In genomic region chr7:21754963-21755362, GRCh38 we compare ENCODE assay signal across 33 cellular contexts.
"Had no signal": no experiment of that assay in that cellular context is flagged by ENCODE, and none has a peak within 500 bp of the region (broad histone marks: within the 10 kb centered on the region; RNA-seq: fewer than 3 reads in every experiment).

No MANE protein-coding gene starts in this region.

- H3K27me3 ChIP-seq: adrenal gland, body of pancreas, colonic mucosa, gastroesophageal sphincter had no signal

- H3K4me3 ChIP-seq: adrenal gland, body of pancreas, colonic mucosa, esophagus squamous epithelium, gastroesophageal sphincter had no signal

- H3K36me3 ChIP-seq: adrenal gland, colonic mucosa, esophagus squamous epithelium, WERI-Rb-1 had no signal

- H3K36me3 Mint-ChIP-seq: activated CD4-positive, alpha-beta memory T cell treated with anti-CD3 and anti-CD28 coated beads for 36 hours; activated CD8-positive, alpha-beta memory T cell treated with anti-CD3 and anti-CD28 coated beads, Interleukin-2, amount 10 ng/mL, durations not matched to agents 7 days and 5 days; activated naive CD4-positive, alpha-beta T cell treated with anti-CD3 and anti-CD28 coated beads, Interleukin-2, amount 50 U/mL, for 24 hours; activated naive CD8-positive, alpha-beta T cell treated with anti-CD3 and anti-CD28 coated beads for 36 hours; T-cell had no signal

- ATAC-seq: activated CD4-positive, alpha-beta T cell treated with anti-CD3 and anti-CD28 coated beads for 36 hours; activated CD8-positive, alpha-beta memory T cell treated with anti-CD3 and anti-CD28 coated beads, Interleukin-2, amount 10 ng/mL, durations not matched to agents 7 days and 5 days; activated CD8-positive, alpha-beta T cell treated with anti-CD3 and anti-CD28 coated beads, Interleukin-2, amount 10 ng/mL, durations not matched to agents 7 days and 5 days; activated naive CD8-positive, alpha-beta T cell treated with anti-CD3 and anti-CD28 coated beads, Interleukin-2, amount 50 U/mL, for 24 hours; body of pancreas; gastroesophageal sphincter; T-cell had no signal

- H3K9me3 ChIP-seq: adrenal gland, body of pancreas, colonic mucosa, esophagus squamous epithelium, gastroesophageal sphincter had no signal

- H3K4me3 Mint-ChIP-seq: activated CD4-positive, alpha-beta memory T cell treated with anti-CD3 and anti-CD28 coated beads for 36 hours; activated CD4-positive, alpha-beta T cell treated with anti-CD3 and anti-CD28 coated beads for 36 hours; activated CD4-positive, alpha-beta T cell treated with anti-CD3 and anti-CD28 coated beads, Interleukin-2, amount 10 ng/mL, durations not matched to agents 24 days and 14 days; activated CD8-positive, alpha-beta memory T cell treated with anti-CD3 and anti-CD28 coated beads, Interleukin-2, amount 10 ng/mL, durations not matched to agents 7 days and 5 days; activated CD8-positive, alpha-beta T cell treated with anti-CD3 and anti-CD28 coated beads, Interleukin-2, amount 10 ng/mL, durations not matched to agents 7 days and 5 days; activated naive CD4-positive, alpha-beta T cell treated with anti-CD3 and anti-CD28 coated beads for 36 hours; activated naive CD4-positive, alpha-beta T cell treated with anti-CD3 and anti-CD28 coated beads, Interleukin-2, amount 50 U/mL, for 24 hours; activated naive CD8-positive, alpha-beta T cell treated with anti-CD3 and anti-CD28 coated beads for 36 hours; activated naive CD8-positive, alpha-beta T cell treated with anti-CD3 and anti-CD28 coated beads, Interleukin-2, amount 50 U/mL, for 24 hours; activated T-helper 1 cell treated with anti-CD3 and anti-CD28 coated beads, Interleukin-12 subunit alpha, Interleukin-12 subunit beta, Interleukin-2, Interleukin-4 antibody, amounts not matched to agents 30 ng/mL and 10 ng/mL and 1 ng/mL, durations not matched to agents 14 hours and 24 hours and 36 hours; T-cell; T-helper 1 cell treated with Interleukin-12 subunit alpha and Interleukin-12 subunit beta and Interleukin-4 antibody, amounts not matched to agents 30 μg/mL and 1 μg/mL, for 36 hours had no signal

- H3K27ac Mint-ChIP-seq: activated CD4-positive, alpha-beta memory T cell treated with anti-CD3 and anti-CD28 coated beads for 36 hours; activated CD4-positive, alpha-beta T cell treated with anti-CD3 and anti-CD28 coated beads for 36 hours; activated CD4-positive, alpha-beta T cell treated with anti-CD3 and anti-CD28 coated beads, Interleukin-2, amount 10 ng/mL, durations not matched to agents 24 days and 14 days; activated CD8-positive, alpha-beta memory T cell treated with anti-CD3 and anti-CD28 coated beads, Interleukin-2, amount 10 ng/mL, durations not matched to agents 7 days and 5 days; activated CD8-positive, alpha-beta T cell treated with anti-CD3 and anti-CD28 coated beads, Interleukin-2, amount 10 ng/mL, durations not matched to agents 7 days and 5 days; activated naive CD4-positive, alpha-beta T cell treated with anti-CD3 and anti-CD28 coated beads for 36 hours; activated naive CD4-positive, alpha-beta T cell treated with anti-CD3 and anti-CD28 coated beads, Interleukin-2, amount 50 U/mL, for 24 hours; activated naive CD8-positive, alpha-beta T cell treated with anti-CD3 and anti-CD28 coated beads for 36 hours; activated naive CD8-positive, alpha-beta T cell treated with anti-CD3 and anti-CD28 coated beads, Interleukin-2, amount 50 U/mL, for 24 hours; activated T-helper 1 cell treated with anti-CD3 and anti-CD28 coated beads, Interleukin-12 subunit alpha, Interleukin-12 subunit beta, Interleukin-2, Interleukin-4 antibody, amounts not matched to agents 30 ng/mL and 10 ng/mL and 1 ng/mL, durations not matched to agents 14 hours and 24 hours and 36 hours; activated T-helper 2 cell treated with anti-CD3 and anti-CD28 coated beads, Interferon-gamma antibody, Interleukin-2, Interleukin-4, amounts not matched to agents 10 μg/mL and 5 μg/mL and 100 μg/mL, durations not matched to agents 14 hours and 24 hours and 36 hours; T-cell; T-helper 1 cell treated with Interleukin-12 subunit alpha and Interleukin-12 subunit beta and Interleukin-4 antibody, amounts not matched to agents 30 μg/mL and 1 μg/mL, for 36 hours had no signal

- H3K27ac ChIP-seq: adrenal gland, body of pancreas, colonic mucosa, epithelial cell of prostate, esophagus squamous epithelium, gastroesophageal sphincter, WERI-Rb-1 had no signal

- H3K4me1 Mint-ChIP-seq: activated CD4-positive, alpha-beta T cell treated with anti-CD3 and anti-CD28 coated beads for 36 hours; activated CD4-positive, alpha-beta T cell treated with anti-CD3 and anti-CD28 coated beads, Interleukin-2, amount 10 ng/mL, durations not matched to agents 24 days and 14 days; activated CD8-positive, alpha-beta memory T cell treated with anti-CD3 and anti-CD28 coated beads, Interleukin-2, amount 10 ng/mL, durations not matched to agents 7 days and 5 days; activated naive CD4-positive, alpha-beta T cell treated with anti-CD3 and anti-CD28 coated beads, Interleukin-2, amount 50 U/mL, for 24 hours; activated naive CD8-positive, alpha-beta T cell treated with anti-CD3 and anti-CD28 coated beads for 36 hours; activated naive CD8-positive, alpha-beta T cell treated with anti-CD3 and anti-CD28 coated beads, Interleukin-2, amount 50 U/mL, for 24 hours; T-cell had no signal

- H3K4me1 ChIP-seq: adrenal gland, body of pancreas, colonic mucosa, esophagus squamous epithelium, gastroesophageal sphincter had no signal

- DNase-seq: activated CD4-positive, alpha-beta memory T cell treated with anti-CD3 and anti-CD28 coated beads for 36 hours; activated CD4-positive, alpha-beta T cell treated with anti-CD3 and anti-CD28 coated beads for 36 hours; activated CD4-positive, alpha-beta T cell treated with anti-CD3 and anti-CD28 coated beads, Interleukin-2, amount 10 ng/mL, durations not matched to agents 24 days and 14 days; activated CD4-positive, CD25-positive, alpha-beta regulatory T cell; activated CD4-positive, CD25-positive, alpha-beta regulatory T cell treated with anti-CD3 and anti-CD28 coated beads, Interleukin-2, amount 50 U/mL, for 72 hours; activated CD8-positive, alpha-beta memory T cell treated with anti-CD3 and anti-CD28 coated beads, Interleukin-2, amount 10 ng/mL, durations not matched to agents 7 days and 5 days; activated CD8-positive, alpha-beta memory T cell treated with anti-CD3 and anti-CD28 coated beads, Interleukin-2, amount 50 U/mL, for 4 hours; activated CD8-positive, alpha-beta T cell treated with anti-CD3 and anti-CD28 coated beads, Interleukin-2, amount 10 ng/mL, durations not matched to agents 7 days and 5 days; activated effector memory CD4-positive, alpha-beta T cell treated with anti-CD3 and anti-CD28 coated beads, Interleukin-2, amount 50 U/mL, for 16 hours; activated naive CD4-positive, alpha-beta T cell treated with anti-CD3 and anti-CD28 coated beads for 36 hours; activated naive CD8-positive, alpha-beta T cell treated with anti-CD3 and anti-CD28 coated beads for 36 hours; activated naive CD8-positive, alpha-beta T cell treated with anti-CD3 and anti-CD28 coated beads, Interleukin-2, amount 50 U/mL, for 24 hours; activated T-cell treated with anti-CD3 and anti-CD28 coated beads, Interleukin-2, amount 50 U/mL, for 1 hour; activated T-cell treated with anti-CD3 and anti-CD28 coated beads, Interleukin-2, amount 50 U/mL, for 48 hours; adrenal gland; amygdala; aorta; body of pancreas; caudate nucleus; cerebellar nuclear complex; colonic mucosa; effector CD8-positive, alpha-beta T cell; esophagus squamous epithelium; foreskin melanocyte; T-cell; T-helper 9 cell; WERI-Rb-1 had no signal

- H3K9me3 Mint-ChIP-seq: activated CD4-positive, alpha-beta memory T cell treated with anti-CD3 and anti-CD28 coated beads for 36 hours; activated CD4-positive, alpha-beta T cell treated with anti-CD3 and anti-CD28 coated beads, Interleukin-2, amount 10 ng/mL, durations not matched to agents 24 days and 14 days; activated naive CD4-positive, alpha-beta T cell treated with anti-CD3 and anti-CD28 coated beads for 36 hours; activated naive CD4-positive, alpha-beta T cell treated with anti-CD3 and anti-CD28 coated beads, Interleukin-2, amount 50 U/mL, for 24 hours; activated naive CD8-positive, alpha-beta T cell treated with anti-CD3 and anti-CD28 coated beads for 36 hours; activated naive CD8-positive, alpha-beta T cell treated with anti-CD3 and anti-CD28 coated beads, Interleukin-2, amount 50 U/mL, for 24 hours; activated T-helper 1 cell treated with anti-CD3 and anti-CD28 coated beads, Interleukin-12 subunit alpha, Interleukin-12 subunit beta, Interleukin-2, Interleukin-4 antibody, amounts not matched to agents 30 ng/mL and 10 ng/mL and 1 ng/mL, durations not matched to agents 14 hours and 24 hours and 36 hours; activated T-helper 2 cell treated with anti-CD3 and anti-CD28 coated beads, Interferon-gamma antibody, Interleukin-2, Interleukin-4, amounts not matched to agents 10 μg/mL and 5 μg/mL and 100 μg/mL, durations not matched to agents 14 hours and 24 hours and 36 hours; T-cell; T-helper 1 cell treated with Interleukin-12 subunit alpha and Interleukin-12 subunit beta and Interleukin-4 antibody, amounts not matched to agents 30 μg/mL and 1 μg/mL, for 36 hours had no signal
